Comparison of ENCODE assay signal across 31 cellular contexts in genomic region chr12:113316155-113316554, GRCh38. TPM values are rescaled to one million over a fixed set of nuclear protein-coding genes. Genes with fewer than 3 reads are reported as not detected.
DNase-seq lines count a peak whose midpoint lies in the region; ATAC-seq, FAIRE-seq and TF ChIP-seq lines count a peak whose summit lies in the region.
"Had no signal": no experiment of that assay in that cellular context is flagged by ENCODE, and none has a peak within 500 bp of the region (broad histone marks: within the 10 kb centered on the region; RNA-seq: fewer than 3 reads in every experiment).

No MANE protein-coding gene starts in this region.

- H3K4me1 ChIP-seq in right lobe of liver (no peaks in the 10 kb centered on the region), HepG2 (ENCODE audit: insufficient read depth, low read length) (no peaks in the 10 kb centered on the region), OCI-LY1 (ENCODE audit: insufficient read depth, low read length, severe bottlenecking) (no peaks in the 10 kb centered on the region)
- H3K4me1 ChIP-seq: body of pancreas, esophagus squamous epithelium, suprapubic skin had no signal

- H3K36me3 ChIP-seq in right lobe of liver (peaks cover 0 to 28% (median 6%) of the 10 kb centered on the region in 4 donors), HepG2 (replicated peaks in 1 of 2; ENCODE audit: control insufficient read depth in 1 of 2, insufficient read depth in 2 of 2, low read length in 2 of 2) (peaks cover 5 to 7% of the 10 kb centered on the region in 2 experiments; a peak in 1 of 5 replicates), OCI-LY1 (ENCODE audit: insufficient read depth, low read length) (peaks cover 73% of the 10 kb centered on the region), bronchial epithelial cell (ENCODE audit: control insufficient read depth, insufficient read depth, low read length) (peaks cover 13% of the 10 kb centered on the region)

- H3K9me2 ChIP-seq in OCI-LY1 (ENCODE audit: low read depth, low read length): no peaks in the 10 kb centered on the region

- H3K9ac ChIP-seq in HepG2 (ENCODE audit: insufficient read depth, low read depth, low read length): no peak overlapping the region
- H3K9ac ChIP-seq in OCI-LY1 (ENCODE audit: low read length): no peak overlapping the region

- H4K20me1 ChIP-seq in HepG2 (ENCODE audit: insufficient read depth, low read length): no peaks in the 10 kb centered on the region
- no peaks in the 10 kb centered on the region for H4K20me1 ChIP-seq in OCI-LY1 (ENCODE audit: insufficient read depth, low read length)

- H3K27me3 Mint-ChIP-seq in activated T-helper 2 cell treated with anti-CD3 and anti-CD28 coated beads, Interferon-gamma antibody, Interleukin-2, Interleukin-4, amounts not matched to agents 10 μg/mL and 5 μg/mL and 100 μg/mL, durations not matched to agents 14 hours and 24 hours and 36 hours (ENCODE audit: low read depth): no peaks in the 10 kb centered on the region
- H3K27me3 Mint-ChIP-seq: naive thymus-derived CD4-positive, alpha-beta T cell; stimulated activated naive B cell treated with anti-CD40 and anti-IgM and Interleukin-4, amounts not matched to agents 10 μg/mL and 1 μg/mL and 100 μg/mL, for 72 hours had no signal

- no peak overlapping the region for H3K4me3 ChIP-seq in right lobe of liver
- no peak overlapping the region for H3K4me3 ChIP-seq in HepG2 (replicated peaks in 1 of 3; ENCODE audit: insufficient read depth in 1 of 3, low read depth in 2 of 3, low read length in 3 of 3)
- no peak overlapping the region for H3K4me3 ChIP-seq in OCI-LY1 (ENCODE audit: low read depth, low read length, poor library complexity, severe bottlenecking)
- no peak overlapping the region for H3K4me3 ChIP-seq in bronchial epithelial cell (ENCODE audit: low read depth, low read length)
- H3K4me3 ChIP-seq in retinal pigment epithelial cell (ENCODE audit: low read length): no peak overlapping the region
- H3K4me3 ChIP-seq: BLaER1 treated with 17β-estradiol and CSF1 and Interleukin-3, amounts not matched to agents 10 nM and 100 nM; body of pancreas; coronary artery; esophagus squamous epithelium; left ventricle myocardium inferior; suprapubic skin had no signal

- no TSS peak for BruUV-seq in HepG2 (replicated peaks; lab: Mats Ljungman, UMichigan)

- no peaks in the 10 kb centered on the region for H3K79me2 ChIP-seq in HepG2 (ENCODE audit: insufficient read depth, low read length)
- H3K79me2 ChIP-seq in OCI-LY1 (ENCODE audit: insufficient read depth, low read length): no peaks in the 10 kb centered on the region

- no peak overlapping the region for H3K4me3 Mint-ChIP-seq in activated T-helper 2 cell treated with anti-CD3 and anti-CD28 coated beads, Interferon-gamma antibody, Interleukin-2, Interleukin-4, amounts not matched to agents 10 μg/mL and 5 μg/mL and 100 μg/mL, durations not matched to agents 14 hours and 24 hours and 36 hours (ENCODE audit: low read depth)
- H3K4me3 Mint-ChIP-seq: activated CD8-positive, alpha-beta T cell treated with anti-CD3 and anti-CD28 coated beads, Interleukin-2, amount 10 ng/mL, durations not matched to agents 7 days and 5 days; mesothelial cell of epicardium; naive thymus-derived CD4-positive, alpha-beta T cell; stimulated activated naive B cell treated with anti-CD40 and anti-IgM and Interleukin-4, amounts not matched to agents 10 μg/mL and 1 μg/mL and 100 μg/mL, for 72 hours had no signal

- TF ChIP-seq POLR2A in right lobe of liver (IDR thresholded peaks at IDR 0.05): no peak
- TF ChIP-seq POLR2A in HepG2 (IDR thresholded peaks at IDR 0.05; ENCODE audit: insufficient read depth in 1 of 2, low read depth in 2 of 2, low read length in 2 of 2): no peak

- H3K27me3 ChIP-seq in right lobe of liver: no peaks in the 10 kb centered on the region
- no peaks in the 10 kb centered on the region for H3K27me3 ChIP-seq in HepG2 (ENCODE audit: control insufficient read depth in 1 of 2, insufficient read depth in 2 of 2, low read length in 2 of 2)
- no peaks in the 10 kb centered on the region for H3K27me3 ChIP-seq in OCI-LY1 (ENCODE audit: insufficient read depth, low read length)
- H3K27me3 ChIP-seq in bronchial epithelial cell (ENCODE audit: control insufficient read depth, insufficient read depth, low read length): no peaks in the 10 kb centered on the region
- H3K27me3 ChIP-seq: BLaER1 treated with 17β-estradiol and CSF1 and Interleukin-3, amounts not matched to agents 10 nM and 100 nM; body of pancreas; esophagus squamous epithelium; suprapubic skin had no signal

- no peak overlapping the region for H3K27ac Mint-ChIP-seq in activated T-helper 2 cell treated with anti-CD3 and anti-CD28 coated beads, Interferon-gamma antibody, Interleukin-2, Interleukin-4, amounts not matched to agents 10 μg/mL and 5 μg/mL and 100 μg/mL, durations not matched to agents 14 hours and 24 hours and 36 hours
- H3K27ac Mint-ChIP-seq: activated CD8-positive, alpha-beta T cell treated with anti-CD3 and anti-CD28 coated beads, Interleukin-2, amount 10 ng/mL, durations not matched to agents 7 days and 5 days; mesothelial cell of epicardium; naive thymus-derived CD4-positive, alpha-beta T cell; stimulated activated naive B cell treated with anti-CD40 and anti-IgM and Interleukin-4, amounts not matched to agents 10 μg/mL and 1 μg/mL and 100 μg/mL, for 72 hours had no signal

- CTCF ChIA-PET in HepG2 (lab: Yijun Ruan, JAX; ENCODE audit: low intra/inter-chr PET ratio, low total read pairs): no interaction called here

- intact Hi-C loops in right lobe of liver (cut with DNase I): loop anchor here in 1 of 2 donors (10.0 kb wide), 1 partner anchor 119 kb away; no protein-coding TSS in a partner anchor
- intact Hi-C loops in HepG2 (cut with micrococcal nuclease; ENCODE audit: unreplicated experiment): no loop called here
- intact Hi-C loops in activated T-helper 2 cell treated with anti-CD3 and anti-CD28 coated beads, Interferon-gamma antibody, Interleukin-2, Interleukin-4, amounts not matched to agents 10 μg/mL and 5 μg/mL and 100 μg/mL, durations not matched to agents 14 hours and 24 hours and 36 hours (cut with micrococcal nuclease): no loop called here

- no peak for DNase-seq in right lobe of liver
- no peak for DNase-seq in HepG2 (ENCODE audit: low spot score)
- no peak for DNase-seq in bronchial epithelial cell (ENCODE audit: low read depth)
- DNase-seq in retinal pigment epithelial cell (ENCODE audit: low read depth): no peak
- DNase-seq in activated T-helper 2 cell treated with anti-CD3 and anti-CD28 coated beads, Interferon-gamma antibody, Interleukin-2, Interleukin-4, amounts not matched to agents 10 μg/mL and 5 μg/mL and 100 μg/mL, durations not matched to agents 14 hours and 24 hours and 36 hours (ENCODE audit: low spot score): no peak
- DNase-seq: activated CD8-positive, alpha-beta T cell treated with anti-CD3 and anti-CD28 coated beads, Interleukin-2, amount 10 ng/mL, durations not matched to agents 7 days and 5 days; activated gamma-delta T cell treated with Interleukin-2 at 50 U/mL for 16 hours; activated T-cell treated with anti-CD3 and anti-CD28 coated beads, Interleukin-2, amount 50 U/mL, for 1 hour; body of pancreas; esophagus squamous epithelium; hypothalamus; left ventricle myocardium inferior; naive thymus-derived CD4-positive, alpha-beta T cell; NCI-H1092 treated with DMSO at 0.1 percent for 48 hours; NCI-H2029 treated with DMSO at 0.1 percent for 48 hours; NCI-H82; occipital lobe; right cardiac atrium; stimulated activated CD4-positive, alpha-beta T cell treated with anti-CD3 and anti-CD28 coated beads, Interleukin-4, amount 100 ng/mL, for 24 hours; stimulated activated naive B cell treated with anti-CD40 and anti-IgM and Interleukin-4, amounts not matched to agents 10 μg/mL and 1 μg/mL and 100 μg/mL, for 72 hours; T-helper 1 cell had no signal

- ATAC-seq in right lobe of liver: no peak
- ATAC-seq in HepG2: no peak
- ATAC-seq in HG02610 (IDR thresholded peaks at IDR 0.05; ENCODE audit: unreplicated experiment): no peak
- ATAC-seq in HG02973 (IDR thresholded peaks at IDR 0.05; ENCODE audit: unreplicated experiment): no peak
- ATAC-seq: activated CD8-positive, alpha-beta T cell treated with anti-CD3 and anti-CD28 coated beads, Interleukin-2, amount 10 ng/mL, durations not matched to agents 7 days and 5 days; body of pancreas; naive thymus-derived CD4-positive, alpha-beta T cell; stimulated activated naive B cell treated with anti-CD40 and anti-IgM and Interleukin-4, amounts not matched to agents 10 μg/mL and 1 μg/mL and 100 μg/mL, for 72 hours had no signal

- TF ChIP-seq EP300 in HepG2 (IDR thresholded peaks at IDR 0.05; ENCODE audit: low read depth in 2 of 2, low read length in 2 of 2) (no peak), HepG2 (CRISPR knock-in tag; IDR thresholded peaks at IDR 0.05; ENCODE audit: borderline replicate concordance) (no peak)

- in situ Hi-C loops in HepG2 (cut with HindIII; ENCODE audit: extremely low pct_ligation_motif_present, low pct_unique_long_range_greater_than_20kb): no loop called here

- TF ChIP-seq RAD21 in HepG2 (CRISPR knock-in tag; IDR thresholded peaks at IDR 0.05): no peak

- POLR2A ChIA-PET in HepG2 (lab: Yijun Ruan, JAX): interaction anchor here (1.8 kb wide), 1 partner anchor 19 kb away, joined by 6 read pairs; the partner anchor contains the start of gene SLC8B1

- H3F3A ChIP-seq in OCI-LY1 (ENCODE audit: insufficient read depth, low read length): no peaks in the 10 kb centered on the region; the same call in 1 of the 2 replicates

- H3K36me3 Mint-ChIP-seq in activated T-helper 2 cell treated with anti-CD3 and anti-CD28 coated beads, Interferon-gamma antibody, Interleukin-2, Interleukin-4, amounts not matched to agents 10 μg/mL and 5 μg/mL and 100 μg/mL, durations not matched to agents 14 hours and 24 hours and 36 hours (ENCODE audit: low read depth): peaks cover 44% of the 10 kb centered on the region

- no peaks in the 10 kb centered on the region for H3K9me3 ChIP-seq in right lobe of liver
- H3K9me3 ChIP-seq in HepG2 (ENCODE audit: low read length): no peaks in the 10 kb centered on the region
- H3K9me3 ChIP-seq in OCI-LY1 (ENCODE audit: low read length): no peaks in the 10 kb centered on the region
- H3K9me3 ChIP-seq: body of pancreas, esophagus squamous epithelium, left ventricle myocardium inferior, suprapubic skin had no signal

- peaks cover 2% of the 10 kb centered on the region for H3K4me1 Mint-ChIP-seq in activated T-helper 2 cell treated with anti-CD3 and anti-CD28 coated beads, Interferon-gamma antibody, Interleukin-2, Interleukin-4, amounts not matched to agents 10 μg/mL and 5 μg/mL and 100 μg/mL, durations not matched to agents 14 hours and 24 hours and 36 hours (ENCODE audit: low read depth)

- H3K27ac ChIP-seq in right lobe of liver (no peak overlapping the region), HepG2 (ENCODE audit: extremely low read length, insufficient read depth, low read length) (no peak overlapping the region), OCI-LY1 (ENCODE audit: low read depth, low read length, poor library complexity, severe bottlenecking) (no peak overlapping the region)
- H3K27ac ChIP-seq: BLaER1 treated with 17β-estradiol and CSF1 and Interleukin-3, amounts not matched to agents 10 nM and 100 nM; body of pancreas; coronary artery; suprapubic skin had no signal

- TF ChIP-seq CTCF in right lobe of liver (IDR thresholded peaks at IDR 0.05) (peak in 3 of 4 donors; percentile 5 to 14 (median 12)), HepG2 (CRISPR knock-in tag; IDR thresholded peaks at IDR 0.05) (no peak), OCI-LY1 (IDR thresholded peaks at IDR 0.05; ENCODE audit: low read length) (peak; percentile 45), bronchial epithelial cell (IDR thresholded peaks at IDR 0.05; ENCODE audit: insufficient read depth, low read length, severe bottlenecking) (peak; percentile 14), retinal pigment epithelial cell (conservative IDR thresholded peaks at IDR 0.05; ENCODE audit: low read depth, low read length) (peak; percentile 3)

- H3K9me3 Mint-ChIP-seq in activated T-helper 2 cell treated with anti-CD3 and anti-CD28 coated beads, Interferon-gamma antibody, Interleukin-2, Interleukin-4, amounts not matched to agents 10 μg/mL and 5 μg/mL and 100 μg/mL, durations not matched to agents 14 hours and 24 hours and 36 hours: no peaks in the 10 kb centered on the region
- H3K9me3 Mint-ChIP-seq: mesothelial cell of epicardium; stimulated activated naive B cell treated with anti-CD40 and anti-IgM and Interleukin-4, amounts not matched to agents 10 μg/mL and 1 μg/mL and 100 μg/mL, for 72 hours had no signal

- no peak overlapping the region for H3K4me2 ChIP-seq in HepG2 (ENCODE audit: low read depth, low read length)
- no peak overlapping the region for H3K4me2 ChIP-seq in OCI-LY1 (ENCODE audit: low read length)
- H3K4me2 ChIP-seq: BLaER1 treated with 17β-estradiol and CSF1 and Interleukin-3, amounts not matched to agents 10 nM and 100 nM had no signal

- FAIRE-seq in HepG2 (lab: Jason Lieb, UNC): no peak
- no peak for FAIRE-seq in bronchial epithelial cell (lab: Jason Lieb, UNC)
- FAIRE-seq: A204.1, GM18507, urothelium cell line had no signal

- no peak overlapping the region for H2AFZ ChIP-seq in HepG2 (ENCODE audit: low read length)
- H2AFZ ChIP-seq in OCI-LY1 (ENCODE audit: low read length): no peak overlapping the region

- WGBS in right lobe of liver (ENCODE audit: insufficient coverage, low coverage, low lambda C conversion rate, missing lambda C conversion rate): 100% methylated on average over 1 of the region's 7 CpGs
- WGBS in HepG2 (ENCODE audit: low lambda C conversion rate): 89% methylated on average over 6 of the region's 7 CpGs

RNA-seq across cellular contexts. Expression of gene SLC8B1, which starts 18.8 kb away (rescaled TPM):
- total RNA-seq in right lobe of liver (10 to 100 TPM; 12.6 to 32.7 (median 21.5) TPM), HepG2 (2016; rRNA removed; fragmentation: Illumina TruSeq; extraction: Trizol) (3.3 and 6.8 TPM in 2 replicates), bronchial epithelial cell (9.0 and 12.9 TPM in 2 replicates)
- total RNA-seq in HepG2 (2016; cell fraction: cytosol; rRNA removed; fragmentation: Illumina TruSeq; extraction: Trizol; ENCODE audit: low read depth): 1.4 and 1.8 TPM in 2 replicates
- 3.2 and 8.2 TPM in 2 replicates for total RNA-seq in HepG2 (2016; cell fraction: insoluble cytoplasmic fraction; rRNA removed; fragmentation: Illumina TruSeq; extraction: Trizol)
- 3.1 TPM in 2 replicates for total RNA-seq in HepG2 (2016; cell fraction: membrane; rRNA removed; fragmentation: Illumina TruSeq; extraction: Trizol)
- total RNA-seq in HepG2 (2016; cell fraction: nucleus; rRNA removed; fragmentation: Illumina TruSeq; extraction: Trizol): 8.8 and 10.7 TPM in 2 replicates
- 8.0 and 10.8 TPM in 2 replicates for polyA plus RNA-seq in HepG2 (2011; rRNA removed)
- 6.6 and 7.8 TPM in 2 replicates for polyA plus RNA-seq in HepG2 (2011; cell fraction: cytosol; rRNA removed)
- 20.3 and 24.2 TPM in 2 replicates for polyA plus RNA-seq in HepG2 (2011; cell fraction: nucleus; rRNA removed)
- polyA plus RNA-seq in HepG2 (2012): 3.0 and 3.5 TPM in 2 replicates
- polyA plus RNA-seq in HepG2 (2016; cell fraction: cytosol; fragmentation: Illumina TruSeq; extraction: Trizol; ENCODE audit: low read depth): 0.63 and 0.74 TPM in 2 replicates
- 3.0 and 3.7 TPM in 2 replicates for polyA plus RNA-seq in HepG2 (2016; cell fraction: insoluble cytoplasmic fraction; fragmentation: Illumina TruSeq; extraction: Trizol; ENCODE audit: low read depth)
- polyA plus RNA-seq in HepG2 (2016; cell fraction: membrane; fragmentation: Illumina TruSeq; extraction: Trizol; ENCODE audit: low read depth): 1.5 and 2.2 TPM in 2 replicates
- 19.5 and 22.7 TPM in 2 replicates for polyA plus RNA-seq in HepG2 (2016; cell fraction: nucleus; fragmentation: Illumina TruSeq; extraction: Trizol; ENCODE audit: insufficient read depth, low read depth)
- 25.8 and 85.0 TPM in 2 replicates for polyA minus RNA-seq in HepG2 (2011; rRNA and poly(A)+ RNA removed; ENCODE audit: low replicate concordance)
- 5.1 and 6.3 TPM in 2 replicates for polyA minus RNA-seq in HepG2 (2011; cell fraction: cytosol; rRNA and poly(A)+ RNA removed)
- polyA minus RNA-seq in HepG2 (2011; cell fraction: nucleus; rRNA and poly(A)+ RNA removed): 6.6 and 7.5 TPM in 2 replicates
- 20.8 and 23.5 TPM in 2 replicates for total RNA-seq in activated T-helper 2 cell treated with anti-CD3 and anti-CD28 coated beads, Interferon-gamma antibody, Interleukin-2, Interleukin-4, amounts not matched to agents 10 μg/mL and 5 μg/mL and 100 μg/mL, durations not matched to agents 14 hours and 24 hours and 36 hours

RNA-seq across cellular contexts. Expression of gene PLBD2, which starts 42.2 kb away (rescaled TPM):
- total RNA-seq in right lobe of liver (10 to 100 TPM; 18.4 to 34.1 (median 28.8) TPM), HepG2 (2016; rRNA removed; fragmentation: Illumina TruSeq; extraction: Trizol) (5.5 and 8.5 TPM in 2 replicates), bronchial epithelial cell (6.8 and 8.8 TPM in 2 replicates)
- total RNA-seq in HepG2 (2016; cell fraction: cytosol; rRNA removed; fragmentation: Illumina TruSeq; extraction: Trizol; ENCODE audit: low read depth): 0.81 and 0.88 TPM in 2 replicates
- 7.0 and 7.8 TPM in 2 replicates for total RNA-seq in HepG2 (2016; cell fraction: insoluble cytoplasmic fraction; rRNA removed; fragmentation: Illumina TruSeq; extraction: Trizol)
- total RNA-seq in HepG2 (2016; cell fraction: membrane; rRNA removed; fragmentation: Illumina TruSeq; extraction: Trizol): 2.5 and 3.2 TPM in 2 replicates
- total RNA-seq in HepG2 (2016; cell fraction: nucleus; rRNA removed; fragmentation: Illumina TruSeq; extraction: Trizol): 15.0 and 17.9 TPM in 2 replicates
- polyA plus RNA-seq in HepG2 (2011; rRNA removed): 6.7 and 9.2 TPM in 2 replicates
- 8.0 and 9.7 TPM in 2 replicates for polyA plus RNA-seq in HepG2 (2011; cell fraction: cytosol; rRNA removed)
- 11.1 and 13.1 TPM in 2 replicates for polyA plus RNA-seq in HepG2 (2011; cell fraction: nucleus; rRNA removed)
- 10.7 and 11.6 TPM in 2 replicates for polyA plus RNA-seq in HepG2 (2012)
- 1.7 and 1.8 TPM in 2 replicates for polyA plus RNA-seq in HepG2 (2016; cell fraction: cytosol; fragmentation: Illumina TruSeq; extraction: Trizol; ENCODE audit: low read depth)
- polyA plus RNA-seq in HepG2 (2016; cell fraction: insoluble cytoplasmic fraction; fragmentation: Illumina TruSeq; extraction: Trizol; ENCODE audit: low read depth): 7.6 and 10.5 TPM in 2 replicates
- 2.6 and 3.9 TPM in 2 replicates for polyA plus RNA-seq in HepG2 (2016; cell fraction: membrane; fragmentation: Illumina TruSeq; extraction: Trizol; ENCODE audit: low read depth)
- polyA plus RNA-seq in HepG2 (2016; cell fraction: nucleus; fragmentation: Illumina TruSeq; extraction: Trizol; ENCODE audit: insufficient read depth, low read depth): 33.1 and 37.0 TPM in 2 replicates
- polyA minus RNA-seq in HepG2 (2011; rRNA and poly(A)+ RNA removed; ENCODE audit: low replicate concordance): 12.2 and 26.0 TPM in 2 replicates
- polyA minus RNA-seq in HepG2 (2011; cell fraction: cytosol; rRNA and poly(A)+ RNA removed): 14.8 and 15.8 TPM in 2 replicates
- polyA minus RNA-seq in HepG2 (2011; cell fraction: nucleus; rRNA and poly(A)+ RNA removed): 5.7 and 7.3 TPM in 2 replicates
- 16.2 and 18.6 TPM in 2 replicates for total RNA-seq in activated T-helper 2 cell treated with anti-CD3 and anti-CD28 coated beads, Interferon-gamma antibody, Interleukin-2, Interleukin-4, amounts not matched to agents 10 μg/mL and 5 μg/mL and 100 μg/mL, durations not matched to agents 14 hours and 24 hours and 36 hours
